ENCODE assay signal across 1 cellular context in the genomic region with DNA sequence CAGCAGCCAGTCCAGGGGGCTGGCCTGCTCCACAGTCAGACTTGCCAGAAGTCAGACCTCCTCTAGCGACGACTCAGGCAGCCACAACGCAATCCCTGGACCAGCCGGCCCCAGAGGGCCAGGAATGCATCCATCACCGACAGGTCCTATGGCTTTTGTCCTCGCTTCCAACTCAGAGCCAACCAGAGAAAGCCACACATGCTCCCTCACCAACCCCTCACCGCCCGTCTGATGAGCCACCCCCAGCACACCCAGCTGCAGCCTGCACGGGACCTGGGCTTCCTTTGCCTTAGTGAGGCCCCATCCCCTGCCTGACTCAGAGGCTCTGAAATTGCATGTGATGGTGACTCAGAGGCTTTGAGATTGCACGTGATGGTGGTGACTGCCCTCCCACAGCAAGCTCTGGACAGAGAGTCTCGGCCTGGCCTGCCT.
TF ChIP-seq lines count a peak whose summit lies in the region.
"Not testable (repeated sequence)": the region's sequence is repeated elsewhere in the genome, so short reads cannot be mapped to it uniquely, and the experiment has no call there.

No MANE protein-coding gene starts in this region.

TF ChIP-seq in K562, 482 proteins besides CTCF, POLR2A, EP300 and RAD21 (continued from another document):
- TF ChIP-seq RBFOX2 (IDR thresholded peaks at IDR 0.05; ENCODE audit: low read depth, low read length) (peak; percentile 64; the same call in 1 of the 2 replicates), ZFX (CRISPR knock-in tag; IDR thresholded peaks at IDR 0.05) (peak; percentile 61), CCNT2 (IDR thresholded peaks at IDR 0.05; ENCODE audit: borderline replicate concordance, extremely low read depth, insufficient read length, low read depth, low read length) (peak; percentile 42), FOS (IDR thresholded peaks at IDR 0.05; ENCODE audit: extremely low read depth, insufficient read length) (peak; percentile 3), ATF7 (IDR thresholded peaks at IDR 0.05) (peak; percentile 39; the same call in 1 of the 2 replicates), CREM (IDR thresholded peaks at IDR 0.05; ENCODE audit: low read depth) (peak; percentile 55; the same call in 1 of the 2 replicates), JUNB (CRISPR knock-in tag; conservative IDR thresholded peaks at IDR 0.05) (0 out of 2 replicates have a peak, but pooled peaks have one; percentile 56), L3MBTL2 (IDR thresholded peaks at IDR 0.05) (peak; percentile 48; the same call in 1 of the 2 replicates), POLR2G (IDR thresholded peaks at IDR 0.05; ENCODE audit: low read depth, low read length) (peak; percentile 62), BHLHE40 (IDR thresholded peaks at IDR 0.05; ENCODE audit: low read length) (peak; percentile 96), SOX6 (IDR thresholded peaks at IDR 0.05) (peak; percentile 47; the same call in 1 of the 2 replicates), LEF1 (IDR thresholded peaks at IDR 0.05) (peak; percentile 82), MITF (IDR thresholded peaks at IDR 0.05) (peak; percentile 94), SMAD4 (CRISPR knock-in tag; conservative IDR thresholded peaks at IDR 0.05) (peak; percentile 57; the same call in 1 of the 2 replicates), NR2C1 (tag; IDR thresholded peaks at IDR 0.05) (peak; percentile 30; the same call in 1 of the 2 replicates), DPF2 (IDR thresholded peaks at IDR 0.05) (0 out of 2 replicates have a peak, but pooled peaks have one; percentile 18), FOXK2 (conservative IDR thresholded peaks at IDR 0.05 in 1 of 2, IDR thresholded peaks at IDR 0.05 in 1 of 2; ENCODE audit: low read depth in 2 of 2) (0 out of 4 replicates have a peak, but pooled peaks of 1 of the 2 experiments have one; percentile 29), VEZF1 (CRISPR knock-in tag; IDR thresholded peaks at IDR 0.05) (0 out of 2 replicates have a peak, but pooled peaks have one; percentile 40), ZNF318 (IDR thresholded peaks at IDR 0.05; ENCODE audit: borderline replicate concordance in 1 of 2, low read depth in 1 of 2) (peak in 1 of 2 experiments; percentile 95; a peak in 2 of 4 replicates), ZNF584 (CRISPR knock-in tag; IDR thresholded peaks at IDR 0.05; ENCODE audit: low read depth) (0 out of 2 replicates have a peak, but pooled peaks have one; percentile 35)
- TF ChIP-seq, protein P1, sequence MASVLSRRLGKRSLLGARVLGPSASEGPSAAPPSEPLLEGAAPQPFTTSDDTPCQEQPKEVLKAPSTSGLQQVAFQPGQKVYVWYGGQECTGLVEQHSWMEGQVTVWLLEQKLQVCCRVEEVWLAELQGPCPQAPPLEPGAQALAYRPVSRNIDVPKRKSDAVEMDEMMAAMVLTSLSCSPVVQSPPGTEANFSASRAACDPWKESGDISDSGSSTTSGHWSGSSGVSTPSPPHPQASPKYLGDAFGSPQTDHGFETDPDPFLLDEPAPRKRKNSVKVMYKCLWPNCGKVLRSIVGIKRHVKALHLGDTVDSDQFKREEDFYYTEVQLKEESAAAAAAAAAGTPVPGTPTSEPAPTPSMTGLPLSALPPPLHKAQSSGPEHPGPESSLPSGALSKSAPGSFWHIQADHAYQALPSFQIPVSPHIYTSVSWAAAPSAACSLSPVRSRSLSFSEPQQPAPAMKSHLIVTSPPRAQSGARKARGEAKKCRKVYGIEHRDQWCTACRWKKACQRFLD (CRISPR knock-in tag; IDR thresholded peaks at IDR 0.05): peak; percentile 49; the same call in 1 of the 2 replicates
- TF ChIP-seq, protein P2, sequence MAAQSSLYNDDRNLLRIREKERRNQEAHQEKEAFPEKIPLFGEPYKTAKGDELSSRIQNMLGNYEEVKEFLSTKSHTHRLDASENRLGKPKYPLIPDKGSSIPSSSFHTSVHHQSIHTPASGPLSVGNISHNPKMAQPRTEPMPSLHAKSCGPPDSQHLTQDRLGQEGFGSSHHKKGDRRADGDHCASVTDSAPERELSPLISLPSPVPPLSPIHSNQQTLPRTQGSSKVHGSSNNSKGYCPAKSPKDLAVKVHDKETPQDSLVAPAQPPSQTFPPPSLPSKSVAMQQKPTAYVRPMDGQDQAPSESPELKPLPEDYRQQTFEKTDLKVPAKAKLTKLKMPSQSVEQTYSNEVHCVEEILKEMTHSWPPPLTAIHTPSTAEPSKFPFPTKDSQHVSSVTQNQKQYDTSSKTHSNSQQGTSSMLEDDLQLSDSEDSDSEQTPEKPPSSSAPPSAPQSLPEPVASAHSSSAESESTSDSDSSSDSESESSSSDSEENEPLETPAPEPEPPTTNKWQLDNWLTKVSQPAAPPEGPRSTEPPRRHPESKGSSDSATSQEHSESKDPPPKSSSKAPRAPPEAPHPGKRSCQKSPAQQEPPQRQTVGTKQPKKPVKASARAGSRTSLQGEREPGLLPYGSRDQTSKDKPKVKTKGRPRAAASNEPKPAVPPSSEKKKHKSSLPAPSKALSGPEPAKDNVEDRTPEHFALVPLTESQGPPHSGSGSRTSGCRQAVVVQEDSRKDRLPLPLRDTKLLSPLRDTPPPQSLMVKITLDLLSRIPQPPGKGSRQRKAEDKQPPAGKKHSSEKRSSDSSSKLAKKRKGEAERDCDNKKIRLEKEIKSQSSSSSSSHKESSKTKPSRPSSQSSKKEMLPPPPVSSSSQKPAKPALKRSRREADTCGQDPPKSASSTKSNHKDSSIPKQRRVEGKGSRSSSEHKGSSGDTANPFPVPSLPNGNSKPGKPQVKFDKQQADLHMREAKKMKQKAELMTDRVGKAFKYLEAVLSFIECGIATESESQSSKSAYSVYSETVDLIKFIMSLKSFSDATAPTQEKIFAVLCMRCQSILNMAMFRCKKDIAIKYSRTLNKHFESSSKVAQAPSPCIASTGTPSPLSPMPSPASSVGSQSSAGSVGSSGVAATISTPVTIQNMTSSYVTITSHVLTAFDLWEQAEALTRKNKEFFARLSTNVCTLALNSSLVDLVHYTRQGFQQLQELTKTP (IDR thresholded peaks at IDR 0.05; ENCODE audit: low read depth in 1 of 2, partially characterized antibody in 2 of 2): peak in 1 of 2 experiments; percentile 58
- TF ChIP-seq, protein P3, sequence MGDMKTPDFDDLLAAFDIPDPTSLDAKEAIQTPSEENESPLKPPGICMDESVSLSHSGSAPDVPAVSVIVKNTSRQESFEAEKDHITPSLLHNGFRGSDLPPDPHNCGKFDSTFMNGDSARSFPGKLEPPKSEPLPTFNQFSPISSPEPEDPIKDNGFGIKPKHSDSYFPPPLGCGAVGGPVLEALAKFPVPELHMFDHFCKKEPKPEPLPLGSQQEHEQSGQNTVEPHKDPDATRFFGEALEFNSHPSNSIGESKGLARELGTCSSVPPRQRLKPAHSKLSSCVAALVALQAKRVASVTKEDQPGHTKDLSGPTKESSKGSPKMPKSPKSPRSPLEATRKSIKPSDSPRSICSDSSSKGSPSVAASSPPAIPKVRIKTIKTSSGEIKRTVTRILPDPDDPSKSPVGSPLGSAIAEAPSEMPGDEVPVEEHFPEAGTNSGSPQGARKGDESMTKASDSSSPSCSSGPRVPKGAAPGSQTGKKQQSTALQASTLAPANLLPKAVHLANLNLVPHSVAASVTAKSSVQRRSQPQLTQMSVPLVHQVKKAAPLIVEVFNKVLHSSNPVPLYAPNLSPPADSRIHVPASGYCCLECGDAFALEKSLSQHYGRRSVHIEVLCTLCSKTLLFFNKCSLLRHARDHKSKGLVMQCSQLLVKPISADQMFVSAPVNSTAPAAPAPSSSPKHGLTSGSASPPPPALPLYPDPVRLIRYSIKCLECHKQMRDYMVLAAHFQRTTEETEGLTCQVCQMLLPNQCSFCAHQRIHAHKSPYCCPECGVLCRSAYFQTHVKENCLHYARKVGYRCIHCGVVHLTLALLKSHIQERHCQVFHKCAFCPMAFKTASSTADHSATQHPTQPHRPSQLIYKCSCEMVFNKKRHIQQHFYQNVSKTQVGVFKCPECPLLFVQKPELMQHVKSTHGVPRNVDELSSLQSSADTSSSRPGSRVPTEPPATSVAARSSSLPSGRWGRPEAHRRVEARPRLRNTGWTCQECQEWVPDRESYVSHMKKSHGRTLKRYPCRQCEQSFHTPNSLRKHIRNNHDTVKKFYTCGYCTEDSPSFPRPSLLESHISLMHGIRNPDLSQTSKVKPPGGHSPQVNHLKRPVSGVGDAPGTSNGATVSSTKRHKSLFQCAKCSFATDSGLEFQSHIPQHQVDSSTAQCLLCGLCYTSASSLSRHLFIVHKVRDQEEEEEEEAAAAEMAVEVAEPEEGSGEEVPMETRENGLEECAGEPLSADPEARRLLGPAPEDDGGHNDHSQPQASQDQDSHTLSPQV (IDR thresholded peaks at IDR 0.05): peak; percentile 71
- TF ChIP-seq NR2C1 (IDR thresholded peaks at IDR 0.05): not testable (repeated sequence)
- TF ChIP-seq, protein P4, sequence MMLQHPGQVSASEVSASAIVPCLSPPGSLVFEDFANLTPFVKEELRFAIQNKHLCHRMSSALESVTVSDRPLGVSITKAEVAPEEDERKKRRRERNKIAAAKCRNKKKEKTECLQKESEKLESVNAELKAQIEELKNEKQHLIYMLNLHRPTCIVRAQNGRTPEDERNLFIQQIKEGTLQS (IDR thresholded peaks at IDR 0.05): peak; percentile 93
- TF ChIP-seq, protein P4 (CRISPR knock-in tag; conservative IDR thresholded peaks at IDR 0.05): peak; percentile 82
- TF ChIP-seq, protein P5, sequence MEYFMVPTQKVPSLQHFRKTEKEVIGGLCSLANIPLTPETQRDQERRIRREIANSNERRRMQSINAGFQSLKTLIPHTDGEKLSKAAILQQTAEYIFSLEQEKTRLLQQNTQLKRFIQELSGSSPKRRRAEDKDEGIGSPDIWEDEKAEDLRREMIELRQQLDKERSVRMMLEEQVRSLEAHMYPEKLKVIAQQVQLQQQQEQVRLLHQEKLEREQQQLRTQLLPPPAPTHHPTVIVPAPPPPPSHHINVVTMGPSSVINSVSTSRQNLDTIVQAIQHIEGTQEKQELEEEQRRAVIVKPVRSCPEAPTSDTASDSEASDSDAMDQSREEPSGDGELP (CRISPR knock-in tag; IDR thresholded peaks at IDR 0.05; ENCODE audit: borderline replicate concordance): peak; percentile 88
